Comparison of ENCODE assay signal across 8 cellular contexts in the genomic region with DNA sequence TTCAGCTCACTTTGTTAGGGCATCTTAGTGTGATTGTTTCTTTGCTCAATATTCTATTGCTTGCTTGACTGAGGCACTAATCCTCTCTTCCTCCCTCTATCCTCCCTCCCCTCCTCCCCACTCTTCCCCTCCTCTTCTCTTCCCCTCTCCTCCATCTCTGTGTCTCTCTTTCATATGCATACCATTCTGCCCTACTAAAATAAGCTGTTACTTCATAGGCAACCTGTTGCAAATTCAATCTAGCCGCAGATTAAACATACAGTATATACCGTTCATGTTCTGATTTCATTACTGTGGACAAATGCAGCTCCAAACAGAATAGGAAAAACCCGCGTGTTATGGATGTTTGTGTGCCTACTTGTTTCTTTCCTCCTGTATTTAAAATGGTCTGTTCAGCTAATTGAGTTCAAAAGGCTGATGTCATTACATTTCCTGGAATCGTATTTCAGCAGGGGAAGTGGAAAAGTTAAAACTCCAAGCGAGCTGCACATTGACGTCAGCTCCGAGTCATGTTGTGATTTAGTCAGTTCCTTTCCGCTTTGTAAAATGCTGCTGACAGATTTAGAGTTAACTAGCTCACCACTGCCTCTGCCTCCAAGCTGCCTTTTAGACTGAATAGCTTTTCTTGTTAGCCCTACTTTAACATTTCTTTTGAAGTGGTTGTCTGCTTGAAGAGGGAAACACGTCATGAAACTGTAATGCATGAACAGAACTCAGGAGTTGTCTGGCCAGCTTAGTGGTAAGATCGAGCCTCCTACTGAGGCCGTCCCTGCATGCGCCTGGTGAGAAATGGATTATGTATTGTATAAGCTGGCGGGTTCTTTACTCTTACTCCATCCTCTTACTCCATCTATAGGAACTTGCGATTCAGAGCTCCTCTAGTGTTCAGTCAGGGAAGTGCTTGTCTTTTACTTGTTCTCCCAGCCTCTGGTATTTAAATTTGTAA.
A peak's percentile ranks its signal among the peaks of the same experiment; 100 is the strongest.
DNase-seq lines count a peak whose midpoint lies in the region; ATAC-seq and TF ChIP-seq lines count a peak whose summit lies in the region.

No MANE protein-coding gene starts in this region.

- H3K4me1 Mint-ChIP-seq in dendritic cell treated with granulocyte-macrophage colony-stimulating factor and Interleukin-4, amounts not matched to agents 40 ng/mL and 50 ng/mL, for 4 days (ENCODE audit: low read depth), result peaks cover 45% of the 10 kb centered on the region

- peaks cover 10 to 46% of the 10 kb centered on the region in 2 donors for H3K4me1 ChIP-seq in left lung

- H3K9me3 Mint-ChIP-seq in dendritic cell treated with granulocyte-macrophage colony-stimulating factor and Interleukin-4, amounts not matched to agents 40 ng/mL and 50 ng/mL, for 4 days, result no peaks in the 10 kb centered on the region

- intact Hi-C loops in dendritic cell treated with granulocyte-macrophage colony-stimulating factor and Interleukin-4, amounts not matched to agents 40 ng/mL and 50 ng/mL, for 4 days (cut with micrococcal nuclease), result loop anchor here (1.0 to 2.0 kb wide), 2 partner anchors 21 to 68 kb away; no protein-coding TSS in a partner anchor
- intact Hi-C loops in left lung (cut with DNase I), result loop anchor here in 1 of 2 donors (5.0 kb wide), 1 partner anchor 68 kb away; a partner anchor contains a TSS

- ATAC-seq in GM18907 (IDR thresholded peaks at IDR 0.05; ENCODE audit: unreplicated experiment) (peak; percentile 99), HG03196 (IDR thresholded peaks at IDR 0.05; ENCODE audit: unreplicated experiment) (peak; percentile 98), left lung (peak; percentile 92)

- no peaks in the 10 kb centered on the region for H3K9me3 ChIP-seq in left lung

- no peaks in the 10 kb centered on the region for H3K36me3 ChIP-seq in left lung

- H3K27ac ChIP-seq in left lung, result peak overlapping the region; percentile 92 to 99

- peak overlapping the region; percentile 99 for H3K27ac Mint-ChIP-seq in dendritic cell treated with granulocyte-macrophage colony-stimulating factor and Interleukin-4, amounts not matched to agents 40 ng/mL and 50 ng/mL, for 4 days

- peaks cover 6% of the 10 kb centered on the region for H3K36me3 Mint-ChIP-seq in dendritic cell treated with granulocyte-macrophage colony-stimulating factor and Interleukin-4, amounts not matched to agents 40 ng/mL and 50 ng/mL, for 4 days (ENCODE audit: low read depth)

- no peaks in the 10 kb centered on the region for H3K27me3 ChIP-seq in left lung

- H3K27me3 Mint-ChIP-seq in dendritic cell treated with granulocyte-macrophage colony-stimulating factor and Interleukin-4, amounts not matched to agents 40 ng/mL and 50 ng/mL, for 4 days, result no peaks in the 10 kb centered on the region

- H3K4me3 ChIP-seq in left lung, result peak overlapping the region; percentile 33

- DNase-seq in AML-193 (lab: John Stamatoyannopoulos, UW), result peak; percentile 82 to 85
- DNase-seq in NCI-H524 (lab: John Stamatoyannopoulos, UW), result peak; percentile 14 to 25
- DNase-seq in activated CD4-positive, alpha-beta T cell treated with anti-CD3 and anti-CD28 coated beads for 4 hours, result peak; percentile 83
- DNase-seq in left lung, result peak in 1 of 2 donors; percentile 82
- peak; percentile 40 to 87 for DNase-seq in stimulated activated CD4-positive, alpha-beta T cell treated with anti-CD3 and anti-CD28 coated beads, Interleukin-4, amount 100 ng/mL, for 4 hours

- TF ChIP-seq CTCF in left lung (IDR thresholded peaks at IDR 0.05), result peak; percentile 83 to 84

- H3K4me3 Mint-ChIP-seq in dendritic cell treated with granulocyte-macrophage colony-stimulating factor and Interleukin-4, amounts not matched to agents 40 ng/mL and 50 ng/mL, for 4 days, result peak overlapping the region; percentile 75
